10 cellular contexts compared by ENCODE assay signal in genomic region chr3:31004025-31004678, GRCh38.
A peak's percentile ranks its signal among the peaks of the same experiment; 100 is the strongest.
DNase-seq lines count a peak whose midpoint lies in the region; ATAC-seq and TF ChIP-seq lines count a peak whose summit lies in the region.
"Had no signal": no experiment of that assay in that cellular context is flagged by ENCODE, and none has a peak within 500 bp of the region (broad histone marks: within the 10 kb centered on the region; RNA-seq: fewer than 3 reads in every experiment).

No MANE protein-coding gene starts in this region.

- H3K27ac ChIP-seq in upper lobe of right lung: no peak overlapping the region
- H3K27ac ChIP-seq: A549 had no signal

- intact Hi-C loops in upper lobe of right lung (cut with DNase I): no loop called here

- no peaks in the 10 kb centered on the region for H3K4me1 ChIP-seq in upper lobe of right lung
- H3K4me1 ChIP-seq: A549 had no signal

- ATAC-seq in HG03135 (IDR thresholded peaks at IDR 0.05; ENCODE audit: unreplicated experiment) (peak; percentile 53), upper lobe of right lung (no peak)
- ATAC-seq: A549, K562 had no signal

- no peaks in the 10 kb centered on the region for H3K27me3 ChIP-seq in upper lobe of right lung

- DNase-seq in SIG-M5 treated with dmso at 0.1 percent for 504 hours (lab: John Stamatoyannopoulos, UW; ENCODE audit: unreplicated experiment): peak; percentile 24
- no peak for DNase-seq in SIG-M5 (lab: John Stamatoyannopoulos, UW)
- DNase-seq in brain pericyte (ENCODE audit: low read depth, low spot score): peak; percentile 7
- peak; percentile 84 for DNase-seq in skeletal muscle cell (ENCODE audit: low read depth)
- no peak for DNase-seq in stimulated activated CD4-positive, alpha-beta T cell treated with anti-CD3 and anti-CD28 coated beads, Interleukin-2, amount 100 ng/mL, for 24 hours
- no peak for DNase-seq in NCI-H774 (lab: John Stamatoyannopoulos, UW)
- no peak for DNase-seq in upper lobe of right lung

- no peaks in the 10 kb centered on the region for H3K9me3 ChIP-seq in upper lobe of right lung
- H3K9me3 ChIP-seq: A549 had no signal

- H3K4me3 ChIP-seq in skeletal muscle cell (ENCODE audit: low read depth, low read length) (no peak overlapping the region), upper lobe of right lung (no peak overlapping the region)
- H3K4me3 ChIP-seq: A549, K562 had no signal

- TF ChIP-seq CTCF in upper lobe of right lung (IDR thresholded peaks at IDR 0.05): no peak

- no peaks in the 10 kb centered on the region for H3K36me3 ChIP-seq in upper lobe of right lung

Comparison
In these comparisons a context has a peak if more than half of its experiments do, and no peak if none do; other contexts are left out.
1. DNase-seq: peak in SIG-M5 treated with dmso at 0.1 percent for 504 hours (single experiment), brain pericyte (single experiment) and skeletal muscle cell (single experiment); none in SIG-M5 (single experiment), stimulated activated CD4-positive, alpha-beta T cell treated with anti-CD3 and anti-CD28 coated beads, Interleukin-2, amount 100 ng/mL, for 24 hours (0 of 2), NCI-H774 (single experiment) and upper lobe of right lung (single experiment).